15 cellular contexts compared by ENCODE assay signal in genomic region chr12:90028620-90029051, GRCh38.
DNase-seq lines count a peak whose midpoint lies in the region; ATAC-seq, FAIRE-seq and TF ChIP-seq lines count a peak whose summit lies in the region.
"Had no signal": no experiment of that assay in that cellular context is flagged by ENCODE, and none has a peak within 500 bp of the region (broad histone marks: within the 10 kb centered on the region; RNA-seq: fewer than 3 reads in every experiment).

No MANE protein-coding gene starts in this region.

- no peaks in the 10 kb centered on the region for H3K9me3 ChIP-seq in endothelial cell of umbilical vein (replicated peaks; ENCODE audit: control insufficient read depth, insufficient read depth, low read length)
- H3K9me3 ChIP-seq: lower lobe of right lung, prostate gland had no signal

- dilution Hi-C loops in endothelial cell of umbilical vein (cut with MboI; ENCODE audit: extremely low pct_ligation_motif_present, low sequenced_read_pairs) = no loop called here

- POLR2A ChIA-PET in endothelial cell of umbilical vein (lab: Charles Lee) = no interaction called here

- no TSS peak for BruUV-seq in endothelial cell of umbilical vein (replicated peaks; lab: Mats Ljungman, UMichigan)

- H2AFZ ChIP-seq in endothelial cell of umbilical vein (ENCODE audit: low read depth, low read length) = no peak overlapping the region

- no peak overlapping the region for H3K4me2 ChIP-seq in endothelial cell of umbilical vein (ENCODE audit: insufficient read depth, low read length)

- H4K20me1 ChIP-seq in endothelial cell of umbilical vein (replicated peaks; ENCODE audit: control insufficient read depth, extremely low read depth, insufficient read depth, low read length) = no peaks in the 10 kb centered on the region

- no peak overlapping the region for H3K9ac ChIP-seq in endothelial cell of umbilical vein (replicated peaks; ENCODE audit: extremely low read depth, insufficient read depth, low read length)

- H3K79me2 ChIP-seq in endothelial cell of umbilical vein (ENCODE audit: control insufficient read depth, insufficient read depth, low read length) = no peaks in the 10 kb centered on the region

- H3K27me3 ChIP-seq in endothelial cell of umbilical vein (ENCODE audit: control insufficient read depth in 2 of 2, insufficient read depth in 2 of 2, low read length in 2 of 2) = no peaks in the 10 kb centered on the region

- CTCF ChIA-PET in endothelial cell of umbilical vein (lab: Charles Lee) = interaction anchor here (0.8 kb wide), 1 partner anchor 8 kb away, joined by 3 read pairs; no protein-coding TSS in a partner anchor

- DNase-seq in GM12892 (ENCODE audit: insufficient read length) = no peak
- peak; percentile 44 for DNase-seq in NCI-H748 (lab: John Stamatoyannopoulos, UW; ENCODE audit: unreplicated experiment)
- peak; percentile 69 for DNase-seq in endothelial cell of umbilical vein (ENCODE audit: low read depth, low spot score)
- DNase-seq in renal cortical epithelial cell (ENCODE audit: low read depth) = peak; percentile 13
- DNase-seq in NCI-H2227 (lab: John Stamatoyannopoulos, UW; ENCODE audit: unreplicated experiment) = no peak
- DNase-seq in LoVo (ENCODE audit: low spot score) = no peak
- DNase-seq: activated CD4-positive, alpha-beta T cell treated with anti-CD3 and anti-CD28 coated beads, Interleukin-2, amount 10 ng/mL, durations not matched to agents 7 days and 5 days; activated naive CD4-positive, alpha-beta T cell; glutamatergic neuron; lower lobe of right lung; stimulated activated CD4-positive, alpha-beta T cell treated with anti-CD3 and anti-CD28 coated beads, Interleukin-4, amount 100 ng/mL, for 4 hours had no signal

- H3K27ac ChIP-seq in endothelial cell of umbilical vein (ENCODE audit: insufficient read depth, low read depth, low read length) = no peak overlapping the region
- H3K27ac ChIP-seq: lower lobe of right lung, prostate gland had no signal

- FAIRE-seq in GM12892 (lab: Jason Lieb, UNC) (peak; percentile 14), endothelial cell of umbilical vein (lab: Jason Lieb, UNC) (peak; percentile 60)
- FAIRE-seq: colon, GM18507 had no signal

- H3K9me1 ChIP-seq in endothelial cell of umbilical vein (replicated peaks; ENCODE audit: control insufficient read depth, extremely low read depth, insufficient read depth, low read length) = no peaks in the 10 kb centered on the region

- TF ChIP-seq POLR2A in GM12892 (IDR thresholded peaks at IDR 0.05; ENCODE audit: low read depth, low read length) (no peak), endothelial cell of umbilical vein (IDR thresholded peaks at IDR 0.05; ENCODE audit: low read depth, low read length) (no peak)

- ATAC-seq in HG03097 (IDR thresholded peaks at IDR 0.05; ENCODE audit: low FRiP score, unreplicated experiment) = no peak
- ATAC-seq: lower lobe of right lung had no signal

- H3K4me1 ChIP-seq in endothelial cell of umbilical vein (ENCODE audit: control insufficient read depth, extremely low read depth, insufficient read depth, low read length) = peaks cover 11% of the 10 kb centered on the region
- H3K4me1 ChIP-seq: lower lobe of right lung, prostate gland had no signal

- no peak for TF ChIP-seq CTCF in endothelial cell of umbilical vein (IDR thresholded peaks at IDR 0.05; ENCODE audit: extremely low read depth in 1 of 2, insufficient read depth in 1 of 2, low read depth in 1 of 2, low read length in 2 of 2)

- intact Hi-C loops in endothelial cell of umbilical vein (cut with micrococcal nuclease) = no loop called here

- H3K36me3 ChIP-seq in endothelial cell of umbilical vein (ENCODE audit: control insufficient read depth in 2 of 2, extremely low read depth in 1 of 2, insufficient read depth in 2 of 2, low read length in 2 of 2) = no peaks in the 10 kb centered on the region
- H3K36me3 ChIP-seq: lower lobe of right lung, prostate gland had no signal

- no peak overlapping the region for H3K4me3 ChIP-seq in endothelial cell of umbilical vein (replicated peaks in 1 of 3; ENCODE audit: insufficient read depth in 1 of 3, low read depth in 1 of 3, low read length in 3 of 3)
- H3K4me3 ChIP-seq: lower lobe of right lung, prostate gland had no signal

TF ChIP-seq in endothelial cell of umbilical vein, 7 proteins besides CTCF, POLR2A, EP300 and RAD21:
- peak; percentile 28 for TF ChIP-seq GATA2 (IDR thresholded peaks at IDR 0.05; ENCODE audit: insufficient read depth, insufficient read length, low read depth, low read length)
- no peak for TF ChIP-seq EZH2 (IDR thresholded peaks at IDR 0.05; ENCODE audit: borderline replicate concordance, low read depth, low read length, severe bottlenecking)
- TF ChIP-seq FOS (IDR thresholded peaks at IDR 0.05; ENCODE audit: borderline replicate concordance, insufficient read depth, low read length) = peak; percentile 15
- no peak for TF ChIP-seq JUN (IDR thresholded peaks at IDR 0.05; ENCODE audit: borderline replicate concordance, insufficient read depth, insufficient read length, low read depth)
- no peak for TF ChIP-seq POLR2AphosphoS5 (IDR thresholded peaks at IDR 0.05; ENCODE audit: insufficient read depth, low read depth, low read length)
- TF ChIP-seq, protein P1, sequence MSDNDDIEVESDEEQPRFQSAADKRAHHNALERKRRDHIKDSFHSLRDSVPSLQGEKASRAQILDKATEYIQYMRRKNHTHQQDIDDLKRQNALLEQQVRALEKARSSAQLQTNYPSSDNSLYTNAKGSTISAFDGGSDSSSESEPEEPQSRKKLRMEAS (IDR thresholded peaks at IDR 0.05; ENCODE audit: insufficient read depth, insufficient read length) = no peak

Comparison
In these comparisons a context has a peak if more than half of its experiments do, and no peak if none do; other contexts are left out.
1. DNase-seq: peak in NCI-H748 (single experiment), endothelial cell of umbilical vein (single experiment) and renal cortical epithelial cell (single experiment); none in GM12892 (single experiment), NCI-H2227 (single experiment) and LoVo (single experiment).